Comparison of ENCODE assay signal across 11 cellular contexts in genomic region chr1:115572710-115573109, GRCh38.
"Had no signal": no experiment of that assay in that cellular context is flagged by ENCODE, and none has a peak within 500 bp of the region (broad histone marks: within the 10 kb centered on the region; RNA-seq: fewer than 3 reads in every experiment).

No MANE protein-coding gene starts in this region.

- ATAC-seq: GM23338, HCT116 had no signal

- H3K4me1 ChIP-seq: HAP-1 had no signal

- H3K4me2 ChIP-seq: GM23338 had no signal

- FAIRE-seq: H1, H54 had no signal

- H2AFZ ChIP-seq: GM23248, GM23338 had no signal

- H3K27ac ChIP-seq: GM23248 had no signal

- H3K27ac Mint-ChIP-seq: GM23338, H9, HFFc6 had no signal

- H3K9ac ChIP-seq: GM23248 had no signal

- DNase-seq: GM23248, GOT3, H7, H9, HCEC 1CT, HFFc6 had no signal

- H3K4me1 Mint-ChIP-seq: GM23338, H9 had no signal

- H3K36me3 ChIP-seq: HAP-1 had no signal

- H3K4me3 ChIP-seq: GM23248, GM23338, HAP-1 had no signal

- H3K4me3 Mint-ChIP-seq: GM23338, H9, HFFc6 had no signal
